In genomic region chr16:3059723-3060242, GRCh38 we compare ENCODE assay signal across 8 cellular contexts. TPM values are rescaled to one million over a fixed set of nuclear protein-coding genes. Genes with fewer than 3 reads are reported as not detected.
DNase-seq lines count a peak whose midpoint lies in the region; ATAC-seq and TF ChIP-seq lines count a peak whose summit lies in the region.

No MANE protein-coding gene starts in this region.

- peak; percentile 3 for ATAC-seq in HG03159 (IDR thresholded peaks at IDR 0.05; ENCODE audit: unreplicated experiment)
- no peak for ATAC-seq in GM18868 (IDR thresholded peaks at IDR 0.05; ENCODE audit: unreplicated experiment)

- no peaks in the 10 kb centered on the region for H3K27me3 ChIP-seq in breast epithelium
- H3K27me3 ChIP-seq in mucosa of stomach (ENCODE audit: control insufficient read depth, insufficient read depth, low read length): no peaks in the 10 kb centered on the region

- H3K27ac ChIP-seq in 22Rv1: peak overlapping the region; percentile 66
- H3K27ac ChIP-seq in breast epithelium: peak overlapping the region; percentile 75 to 80

- DNase-seq in breast epithelium (ENCODE audit: low spot score in 2 of 2): no peak
- DNase-seq in HuH-7 (ENCODE audit: low spot score): no peak
- DNase-seq in DMS114 treated with DMSO at 0.1 percent for 48 hours (lab: John Stamatoyannopoulos, UW; ENCODE audit: unreplicated experiment): no peak
- no peak for DNase-seq in NCI-H524 (lab: John Stamatoyannopoulos, UW)

- H3K4me1 ChIP-seq in breast epithelium (no peaks in the 10 kb centered on the region), mucosa of stomach (ENCODE audit: control insufficient read depth, insufficient read depth, low read length) (peaks cover 20% of the 10 kb centered on the region)

- peak overlapping the region; percentile 85 for H3K9ac ChIP-seq in mucosa of stomach (ENCODE audit: low read length)

- TF ChIP-seq CTCF in 22Rv1 (IDR thresholded peaks at IDR 0.05) (no peak), breast epithelium (IDR thresholded peaks at IDR 0.05) (no peak)

- H3K4me3 ChIP-seq in breast epithelium: peak overlapping the region; percentile 70 to 89 (median 75)
- H3K4me3 ChIP-seq in mucosa of stomach (ENCODE audit: low read length): peak overlapping the region; percentile 50

- H3K9me3 ChIP-seq in breast epithelium: no peaks in the 10 kb centered on the region
- H3K9me3 ChIP-seq in mucosa of stomach (ENCODE audit: control insufficient read depth, low read length): no peaks in the 10 kb centered on the region

- no peaks in the 10 kb centered on the region for H3K36me3 ChIP-seq in breast epithelium
- H3K36me3 ChIP-seq in mucosa of stomach (ENCODE audit: control insufficient read depth, insufficient read depth, low read length): no peaks in the 10 kb centered on the region

- no peak for TF ChIP-seq POLR2A in breast epithelium (IDR thresholded peaks at IDR 0.05)

- intact Hi-C loops in breast epithelium (cut with DNase I; ENCODE audit: low total_unique reads): loop anchor here (10.0 kb wide), 1 partner anchor 105 kb away; no protein-coding TSS in a partner anchor

RNA-seq across cellular contexts. Expression of gene IL32, which starts 5.7 kb away (rescaled TPM):
- 10 to 100 TPM in 2 of 3 donors, 1 to 10 TPM in 1; 9.1 to 17.0 (median 12.0) TPM for total RNA-seq in breast epithelium

RNA-seq across cellular contexts. Expression of gene MMP25, which starts 13.4 kb away (rescaled TPM):
- 1 to 10 TPM in 1 of 3 donors, under 1 TPM in 2; 0.59 to 1.1 (median 0.98) TPM for total RNA-seq in breast epithelium

RNA-seq across cellular contexts. Expression of gene BICDL2, which starts 23.0 kb away (rescaled TPM):
- 10 to 100 TPM in 2 of 3 donors, not detected in 1; 31.5 to 50.1 TPM for total RNA-seq in breast epithelium

RNA-seq across cellular contexts. Expression of gene THOC6, which starts 35.9 kb away (rescaled TPM):
- 10 to 100 TPM; 15.5 to 26.1 (median 18.4) TPM for total RNA-seq in breast epithelium

RNA-seq across cellular contexts. Expression of gene HCFC1R1, which starts 36.0 kb away (rescaled TPM):
- total RNA-seq in breast epithelium: 10 to 100 TPM in 2 of 3 donors, 1 to 10 TPM in 1; 8.8 to 26.5 (median 17.3) TPM
